Comparison of ENCODE assay signal across 1 cellular context in genomic region chr1:66248257-66248656, GRCh38.
TF ChIP-seq lines count a peak whose summit lies in the region.

No MANE protein-coding gene starts in this region.

TF ChIP-seq in A549, 52 proteins besides CTCF, POLR2A, EP300 and RAD21 (continued from another document):
- no peak for TF ChIP-seq HMGXB4 (CRISPR knock-in tag; IDR thresholded peaks at IDR 0.05; ENCODE audit: borderline replicate concordance)
- TF ChIP-seq POLR2AphosphoS2 (conservative IDR thresholded peaks at IDR 0.05; ENCODE audit: low read length) = no peak
- TF ChIP-seq MYC (IDR thresholded peaks at IDR 0.05; ENCODE audit: borderline replicate concordance, low read length) = no peak
- no peak for TF ChIP-seq TP53 (CRISPR knock-in tag; IDR thresholded peaks at IDR 0.05)
- TF ChIP-seq SREBF2 (IDR thresholded peaks at IDR 0.05) = no peak
- TF ChIP-seq CBX8 (IDR thresholded peaks at IDR 0.05) = no peak
- TF ChIP-seq NFE2L2 (conservative IDR thresholded peaks at IDR 0.05; ENCODE audit: low read length) = no peak
- TF ChIP-seq CHD4 (IDR thresholded peaks at IDR 0.05; ENCODE audit: borderline replicate concordance) = no peak
- TF ChIP-seq ZC3H11A (IDR thresholded peaks at IDR 0.05) = no peak
- TF ChIP-seq ELK1 (IDR thresholded peaks at IDR 0.05; ENCODE audit: low read depth, low read length) = no peak
- TF ChIP-seq ZSCAN20 (CRISPR knock-in tag; IDR thresholded peaks at IDR 0.05) = no peak
- TF ChIP-seq ATOH8 (CRISPR knock-in tag; IDR thresholded peaks at IDR 0.05; ENCODE audit: low read depth) = no peak
- no peak for TF ChIP-seq FOXS1 (CRISPR knock-in tag; IDR thresholded peaks at IDR 0.05)
- no peak for TF ChIP-seq HOXB5 (CRISPR knock-in tag; IDR thresholded peaks at IDR 0.05)
- no peak for TF ChIP-seq SMC3 (IDR thresholded peaks at IDR 0.05)
- TF ChIP-seq MAFK (IDR thresholded peaks at IDR 0.05; ENCODE audit: partially characterized antibody) = no peak
- TF ChIP-seq, protein P1, sequence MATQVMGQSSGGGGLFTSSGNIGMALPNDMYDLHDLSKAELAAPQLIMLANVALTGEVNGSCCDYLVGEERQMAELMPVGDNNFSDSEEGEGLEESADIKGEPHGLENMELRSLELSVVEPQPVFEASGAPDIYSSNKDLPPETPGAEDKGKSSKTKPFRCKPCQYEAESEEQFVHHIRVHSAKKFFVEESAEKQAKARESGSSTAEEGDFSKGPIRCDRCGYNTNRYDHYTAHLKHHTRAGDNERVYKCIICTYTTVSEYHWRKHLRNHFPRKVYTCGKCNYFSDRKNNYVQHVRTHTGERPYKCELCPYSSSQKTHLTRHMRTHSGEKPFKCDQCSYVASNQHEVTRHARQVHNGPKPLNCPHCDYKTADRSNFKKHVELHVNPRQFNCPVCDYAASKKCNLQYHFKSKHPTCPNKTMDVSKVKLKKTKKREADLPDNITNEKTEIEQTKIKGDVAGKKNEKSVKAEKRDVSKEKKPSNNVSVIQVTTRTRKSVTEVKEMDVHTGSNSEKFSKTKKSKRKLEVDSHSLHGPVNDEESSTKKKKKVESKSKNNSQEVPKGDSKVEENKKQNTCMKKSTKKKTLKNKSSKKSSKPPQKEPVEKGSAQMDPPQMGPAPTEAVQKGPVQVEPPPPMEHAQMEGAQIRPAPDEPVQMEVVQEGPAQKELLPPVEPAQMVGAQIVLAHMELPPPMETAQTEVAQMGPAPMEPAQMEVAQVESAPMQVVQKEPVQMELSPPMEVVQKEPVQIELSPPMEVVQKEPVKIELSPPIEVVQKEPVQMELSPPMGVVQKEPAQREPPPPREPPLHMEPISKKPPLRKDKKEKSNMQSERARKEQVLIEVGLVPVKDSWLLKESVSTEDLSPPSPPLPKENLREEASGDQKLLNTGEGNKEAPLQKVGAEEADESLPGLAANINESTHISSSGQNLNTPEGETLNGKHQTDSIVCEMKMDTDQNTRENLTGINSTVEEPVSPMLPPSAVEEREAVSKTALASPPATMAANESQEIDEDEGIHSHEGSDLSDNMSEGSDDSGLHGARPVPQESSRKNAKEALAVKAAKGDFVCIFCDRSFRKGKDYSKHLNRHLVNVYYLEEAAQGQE (IDR thresholded peaks at IDR 0.05) = no peak
- TF ChIP-seq PBX3 (IDR thresholded peaks at IDR 0.05) = no peak
- no peak for TF ChIP-seq RARB (CRISPR knock-in tag; IDR thresholded peaks at IDR 0.05)
TF ChIP-seq in A549: peak in this region for 0.
